Comparison of ENCODE assay signal across 12 cellular contexts in genomic region chr5:19314840-19315239, GRCh38.
A peak's percentile ranks its signal among the peaks of the same experiment; 100 is the strongest.
DNase-seq lines count a peak whose midpoint lies in the region; ATAC-seq and TF ChIP-seq lines count a peak whose summit lies in the region.
"Had no signal": no experiment of that assay in that cellular context is flagged by ENCODE, and none has a peak within 500 bp of the region (broad histone marks: within the 10 kb centered on the region; RNA-seq: fewer than 3 reads in every experiment).

No MANE protein-coding gene starts in this region.

- no peak for TF ChIP-seq POLR2A in suprapubic skin (IDR thresholded peaks at IDR 0.05)

- H3K27me3 ChIP-seq in RWPE2 (ENCODE audit: insufficient read depth, poor library complexity, severe bottlenecking) (no peaks in the 10 kb centered on the region), fibroblast of lung (ENCODE audit: control insufficient read depth, insufficient read depth, low read length) (no peaks in the 10 kb centered on the region), suprapubic skin (no peaks in the 10 kb centered on the region), dorsolateral prefrontal cortex (no peaks in the 10 kb centered on the region)

- peak; percentile 100 for ATAC-seq in RWPE2 (ENCODE audit: low read depth)
- ATAC-seq: Panc1, psoas muscle had no signal

- TF ChIP-seq EP300 in suprapubic skin (IDR thresholded peaks at IDR 0.05), result no peak

- TF ChIP-seq CTCF in RWPE2 (IDR thresholded peaks at IDR 0.05; ENCODE audit: poor library complexity, severe bottlenecking) (peak; percentile 56), fibroblast of lung (conservative IDR thresholded peaks at IDR 0.05 in 1 of 2, IDR thresholded peaks at IDR 0.05 in 1 of 2; ENCODE audit: low read depth in 1 of 2, low read length in 2 of 2) (peak in 1 of 2 donors; percentile 50), suprapubic skin (IDR thresholded peaks at IDR 0.05) (peak; percentile 21 to 44), dorsolateral prefrontal cortex (IDR thresholded peaks at IDR 0.05 in 54 of 56, conservative IDR thresholded peaks at IDR 0.05 in 2 of 56; ENCODE audit: low read depth in 1 of 56, partially characterized antibody in 56 of 56) (peak in 1 of 56 donors; percentile 8)

- no peaks in the 10 kb centered on the region for H3K79me2 ChIP-seq in fibroblast of lung (ENCODE audit: control insufficient read depth, insufficient read depth, low read length)

- intact Hi-C loops in dorsolateral prefrontal cortex (cut with DNase I), result no loop called here

- peak overlapping the region; percentile 50 for H3K27ac ChIP-seq in RWPE2 (ENCODE audit: poor library complexity, severe bottlenecking)
- no peak overlapping the region for H3K27ac ChIP-seq in fibroblast of lung (ENCODE audit: insufficient read depth, low read length)
- H3K27ac ChIP-seq in suprapubic skin, result peak overlapping the region; percentile 30
- no peak overlapping the region for H3K27ac ChIP-seq in dorsolateral prefrontal cortex
- H3K27ac ChIP-seq: psoas muscle had no signal

- 52% methylated on average over 1 of the region's 1 CpG for WGBS in suprapubic skin

- H2AFZ ChIP-seq in fibroblast of lung (ENCODE audit: low read length), result no peak overlapping the region

- H3K9ac ChIP-seq in fibroblast of lung (ENCODE audit: insufficient read depth, low read length), result no peak overlapping the region

- DNase-seq in HT-29 (ENCODE audit: low spot score) (peak; percentile 42), RWPE2 (ENCODE audit: low spot score) (peak; percentile 86), fibroblast of lung (ENCODE audit: low read depth in 2 of 2) (peak; percentile 57 to 91), suprapubic skin (ENCODE audit: low spot score in 2 of 2) (peak in 1 of 2 donors; percentile 63), AG08395 (ENCODE audit: low spot score) (no peak), dorsolateral prefrontal cortex (no peak), GM03348 (ENCODE audit: low spot score) (no peak)
- DNase-seq: activated naive CD8-positive, alpha-beta T cell treated with anti-CD3 and anti-CD28 coated beads for 36 hours; dermis blood vessel endothelial cell; NCI-H2107; psoas muscle had no signal

- no peak overlapping the region for H3K4me2 ChIP-seq in fibroblast of lung (ENCODE audit: extremely low read depth, insufficient read depth, low read length)

- H3K4me3 ChIP-seq in RWPE2 (ENCODE audit: severe bottlenecking) (no peak overlapping the region), fibroblast of lung (replicated peaks in 1 of 4; ENCODE audit: control extremely low read depth in 1 of 4, insufficient read depth in 1 of 4, low read depth in 3 of 4, low read length in 4 of 4) (no peak overlapping the region), suprapubic skin (no peak overlapping the region), dorsolateral prefrontal cortex (no peak overlapping the region)
- H3K4me3 ChIP-seq: psoas muscle had no signal

- H3K9me3 ChIP-seq in RWPE2 (ENCODE audit: severe bottlenecking), result no peaks in the 10 kb centered on the region
- H3K9me3 ChIP-seq in fibroblast of lung (ENCODE audit: control insufficient read depth, insufficient read depth, low read depth, low read length), result no peaks in the 10 kb centered on the region
- no peaks in the 10 kb centered on the region for H3K9me3 ChIP-seq in suprapubic skin
- H3K9me3 ChIP-seq: psoas muscle had no signal

- H3K36me3 ChIP-seq in RWPE2 (ENCODE audit: low read depth) (no peaks in the 10 kb centered on the region), fibroblast of lung (ENCODE audit: control insufficient read depth, insufficient read depth, low read length) (no peaks in the 10 kb centered on the region), suprapubic skin (no peaks in the 10 kb centered on the region)

- H3K4me1 ChIP-seq in RWPE2 (ENCODE audit: insufficient read depth, poor library complexity, severe bottlenecking) (peaks cover 6% of the 10 kb centered on the region), fibroblast of lung (ENCODE audit: control insufficient read depth, extremely low read depth, insufficient read depth, low read length) (no peaks in the 10 kb centered on the region), suprapubic skin (no peaks in the 10 kb centered on the region)
- H3K4me1 ChIP-seq: psoas muscle had no signal

- no peaks in the 10 kb centered on the region for H4K20me1 ChIP-seq in fibroblast of lung (ENCODE audit: control insufficient read depth, extremely low read depth, insufficient read depth, low read length)

Comparison
In these comparisons a context has a peak if more than half of its experiments do, and no peak if none do; other contexts are left out.
1. DNase-seq: peak in HT-29 (single experiment), RWPE2 (single experiment) and fibroblast of lung (2 of 2); none in AG08395 (single experiment), dorsolateral prefrontal cortex (0 of 10) and GM03348 (single experiment).
2. H3K27ac ChIP-seq: peak in RWPE2 (single experiment) and suprapubic skin (single experiment); none in fibroblast of lung (single experiment) and dorsolateral prefrontal cortex (0 of 59).